9 cellular contexts compared by ENCODE assay signal in genomic region chr4:122914292-122914904, GRCh38. TPM values are rescaled to one million over a fixed set of nuclear protein-coding genes. Genes with fewer than 3 reads are reported as not detected.
DNase-seq lines count a peak whose midpoint lies in the region; ATAC-seq and TF ChIP-seq lines count a peak whose summit lies in the region.
"Had no signal": no experiment of that assay in that cellular context is flagged by ENCODE, and none has a peak within 500 bp of the region (broad histone marks: within the 10 kb centered on the region; RNA-seq: fewer than 3 reads in every experiment).

No MANE protein-coding gene starts in this region.

- H3K27ac ChIP-seq in neural cell (ENCODE audit: low read length) (no peak overlapping the region), testis (no peak overlapping the region)

- H3K9me3 ChIP-seq in neural cell (ENCODE audit: low read length) (no peaks in the 10 kb centered on the region), testis (no peaks in the 10 kb centered on the region)

- H3K4me3 ChIP-seq in cardiac fibroblast (replicated peaks in 1 of 2; ENCODE audit: low read depth in 2 of 2, low read length in 2 of 2) (no peak overlapping the region), neural cell (ENCODE audit: low read length) (no peak overlapping the region), testis (no peak overlapping the region)

- no peak overlapping the region for H3K4me2 ChIP-seq in neural cell (ENCODE audit: low read length)

- H3K4me1 ChIP-seq in testis: no peaks in the 10 kb centered on the region

- no peak overlapping the region for H2AFZ ChIP-seq in neural cell (ENCODE audit: low read depth, low read length)

- peak; percentile 28 for TF ChIP-seq RAD21 in neural cell (conservative IDR thresholded peaks at IDR 0.05)

- TF ChIP-seq POLR2A in testis (IDR thresholded peaks at IDR 0.05): no peak

- no peaks in the 10 kb centered on the region for H3F3A ChIP-seq in neural cell (ENCODE audit: insufficient read depth, low read length, poor library complexity, severe bottlenecking)

- no peak for TF ChIP-seq EP300 in neural cell (conservative IDR thresholded peaks at IDR 0.05; ENCODE audit: poor library complexity, severe bottlenecking)

- 50 to 53% methylated on average over 4 of the region's 4 CpGs for WGBS in testis, 2 donors

- intact Hi-C loops in testis (cut with DNase I; ENCODE audit: low total_unique reads): loop anchor here (10.0 kb wide), 1 partner anchor 160 kb away; no protein-coding TSS in a partner anchor

- no peak overlapping the region for H3K9ac ChIP-seq in neural cell (ENCODE audit: low read length)

- H4K20me1 ChIP-seq in neural cell (ENCODE audit: insufficient read depth): no peaks in the 10 kb centered on the region

- H3K36me3 ChIP-seq in neural cell (ENCODE audit: insufficient read depth, low read length) (no peaks in the 10 kb centered on the region), testis (ENCODE audit: low read depth, missing control alignments) (no peaks in the 10 kb centered on the region)

- ATAC-seq in GM21786 (IDR thresholded peaks at IDR 0.05; ENCODE audit: unreplicated experiment): peak; percentile 97
- no peak for ATAC-seq in HG02840 (IDR thresholded peaks at IDR 0.05; ENCODE audit: low FRiP score, unreplicated experiment)
- ATAC-seq: CD8-positive, alpha-beta T cell had no signal

- H3K27me3 ChIP-seq in neural cell (ENCODE audit: insufficient read depth, low read depth, low read length) (no peaks in the 10 kb centered on the region), testis (no peaks in the 10 kb centered on the region)

- TF ChIP-seq CTCF in cardiac fibroblast (IDR thresholded peaks at IDR 0.05; ENCODE audit: low read depth, low read length): peak; percentile 33
- TF ChIP-seq CTCF in neural cell (IDR thresholded peaks at IDR 0.05; ENCODE audit: poor library complexity, severe bottlenecking): peak; percentile 46
- TF ChIP-seq CTCF in testis (IDR thresholded peaks at IDR 0.05): peak in 1 of 3 experiments; percentile 42

- no peaks in the 10 kb centered on the region for H3K79me2 ChIP-seq in neural cell (replicated peaks; ENCODE audit: insufficient read depth, low read length)

- H3K9me2 ChIP-seq in neural cell (ENCODE audit: insufficient read depth, low read length): no peaks in the 10 kb centered on the region

- DNase-seq in NCI-H1105 treated with DMSO at 0.1 percent for 48 hours (lab: John Stamatoyannopoulos, UW): peak; percentile 51
- DNase-seq in NCI-H1105 (lab: John Stamatoyannopoulos, UW): no peak
- DNase-seq in LoVo (ENCODE audit: low spot score): peak; percentile 63
- peak; percentile 65 to 67 for DNase-seq in cardiac fibroblast (ENCODE audit: low read depth in 2 of 2)
- DNase-seq in testis: no peak

TF ChIP-seq in neural cell, 6 proteins besides CTCF, POLR2A, EP300 and RAD21:
- TF ChIP-seq POLR2AphosphoS5 (IDR thresholded peaks at IDR 0.05) (no peak), SMC3 (conservative IDR thresholded peaks at IDR 0.05; ENCODE audit: poor library complexity) (peak; percentile 57)
TF ChIP-seq in neural cell: peak in this region for 1.

RNA-seq across cellular contexts. Expression of gene NUDT6, which starts 8.0 kb away (rescaled TPM):
- polyA plus RNA-seq in neural cell (12.4 and 12.5 TPM in 2 replicates), testis (ENCODE audit: insufficient read depth, low read depth, low replicate concordance) (16.6 TPM)
- 7.1 and 8.8 TPM in 2 replicates for polyA minus RNA-seq in neural cell
- 10 to 100 TPM; 12.0 to 15.4 TPM for total RNA-seq in testis

Comparison
In these comparisons a context has a peak if more than half of its experiments do, and no peak if none do; other contexts are left out.
1. DNase-seq: peak in NCI-H1105 treated with DMSO at 0.1 percent for 48 hours (single experiment), LoVo (single experiment) and cardiac fibroblast (2 of 2); none in NCI-H1105 (single experiment) and testis (single experiment).